15 cellular contexts compared by ENCODE assay signal in genomic region chr12:13368971-13369370, GRCh38.
"Had no signal": no experiment of that assay in that cellular context is flagged by ENCODE, and none has a peak within 500 bp of the region (broad histone marks: within the 10 kb centered on the region; RNA-seq: fewer than 3 reads in every experiment).

No MANE protein-coding gene starts in this region.

- H3K27ac ChIP-seq: lower lobe of right lung, tibial artery had no signal

- H3K27me3 ChIP-seq: tibial artery had no signal

- H3K36me3 Mint-ChIP-seq: activated naive CD8-positive, alpha-beta T cell treated with anti-CD3 and anti-CD28 coated beads, Interleukin-2, amount 10 ng/mL, durations not matched to agents 7 days and 5 days; naive B cell; stimulated activated effector memory CD8-positive, alpha-beta T cell treated with anti-CD3 and anti-CD28 coated beads, Interleukin-12 subunit alpha, Interleukin-12 subunit beta, amount 100 ng/mL, for 72 hours had no signal

- H3K4me1 ChIP-seq: lower lobe of right lung, tibial artery had no signal

- H3K4me3 Mint-ChIP-seq: activated CD4-positive, alpha-beta memory T cell treated with anti-CD3 and anti-CD28 coated beads, Interleukin-2, amount 10 ng/mL, durations not matched to agents 7 days and 5 days; activated naive CD8-positive, alpha-beta T cell treated with anti-CD3 and anti-CD28 coated beads, Interleukin-2, amount 10 ng/mL, durations not matched to agents 7 days and 5 days; dendritic cell treated with granulocyte-macrophage colony-stimulating factor and Interleukin-4, amounts not matched to agents 40 ng/mL and 50 ng/mL, for 4 days; naive B cell; stimulated activated effector memory CD8-positive, alpha-beta T cell treated with anti-CD3 and anti-CD28 coated beads, Interleukin-12 subunit alpha, Interleukin-12 subunit beta, amount 100 ng/mL, for 72 hours had no signal

- H3K27me3 Mint-ChIP-seq: activated CD4-positive, alpha-beta memory T cell treated with anti-CD3 and anti-CD28 coated beads, Interleukin-2, amount 10 ng/mL, durations not matched to agents 7 days and 5 days; dendritic cell treated with granulocyte-macrophage colony-stimulating factor and Interleukin-4, amounts not matched to agents 40 ng/mL and 50 ng/mL, for 4 days had no signal

- DNase-seq: activated CD4-positive, alpha-beta memory T cell treated with anti-CD3 and anti-CD28 coated beads, Interleukin-2, amount 10 ng/mL, durations not matched to agents 7 days and 5 days; activated naive CD8-positive, alpha-beta T cell treated with anti-CD3 and anti-CD28 coated beads, Interleukin-2, amount 10 ng/mL, durations not matched to agents 7 days and 5 days; activated T-cell treated with anti-CD3 and anti-CD28 coated beads, Interleukin-2, amount 50 U/mL, for 48 hours; anterior cingulate cortex; cerebellar nuclear complex; erythroblast; hypothalamus; lower lobe of right lung; naive B cell; posterior cingulate gyrus; right cardiac atrium; T-helper 9 cell; tibial artery had no signal

- H3K4me3 ChIP-seq: lower lobe of right lung, tibial artery had no signal

- H3K9me3 ChIP-seq: lower lobe of right lung, tibial artery had no signal

- H3K36me3 ChIP-seq: lower lobe of right lung, tibial artery had no signal

- H3K9me3 Mint-ChIP-seq: activated CD4-positive, alpha-beta memory T cell treated with anti-CD3 and anti-CD28 coated beads, Interleukin-2, amount 10 ng/mL, durations not matched to agents 7 days and 5 days; activated naive CD8-positive, alpha-beta T cell treated with anti-CD3 and anti-CD28 coated beads, Interleukin-2, amount 10 ng/mL, durations not matched to agents 7 days and 5 days; dendritic cell treated with granulocyte-macrophage colony-stimulating factor and Interleukin-4, amounts not matched to agents 40 ng/mL and 50 ng/mL, for 4 days; naive B cell; stimulated activated effector memory CD8-positive, alpha-beta T cell treated with anti-CD3 and anti-CD28 coated beads, Interleukin-12 subunit alpha, Interleukin-12 subunit beta, amount 100 ng/mL, for 72 hours had no signal

- H3K27ac Mint-ChIP-seq: activated CD4-positive, alpha-beta memory T cell treated with anti-CD3 and anti-CD28 coated beads, Interleukin-2, amount 10 ng/mL, durations not matched to agents 7 days and 5 days; activated naive CD8-positive, alpha-beta T cell treated with anti-CD3 and anti-CD28 coated beads, Interleukin-2, amount 10 ng/mL, durations not matched to agents 7 days and 5 days; dendritic cell treated with granulocyte-macrophage colony-stimulating factor and Interleukin-4, amounts not matched to agents 40 ng/mL and 50 ng/mL, for 4 days; naive B cell; stimulated activated effector memory CD8-positive, alpha-beta T cell treated with anti-CD3 and anti-CD28 coated beads, Interleukin-12 subunit alpha, Interleukin-12 subunit beta, amount 100 ng/mL, for 72 hours had no signal

- H3K4me1 Mint-ChIP-seq: activated CD4-positive, alpha-beta memory T cell treated with anti-CD3 and anti-CD28 coated beads, Interleukin-2, amount 10 ng/mL, durations not matched to agents 7 days and 5 days; activated naive CD8-positive, alpha-beta T cell treated with anti-CD3 and anti-CD28 coated beads, Interleukin-2, amount 10 ng/mL, durations not matched to agents 7 days and 5 days; stimulated activated effector memory CD8-positive, alpha-beta T cell treated with anti-CD3 and anti-CD28 coated beads, Interleukin-12 subunit alpha, Interleukin-12 subunit beta, amount 100 ng/mL, for 72 hours had no signal
